ENCODE assay signal across 25 cellular contexts in genomic region chr4:182325848-182326255, GRCh38.
DNase-seq lines count a peak whose midpoint lies in the region; ATAC-seq and TF ChIP-seq lines count a peak whose summit lies in the region.
"Had no signal": no experiment of that assay in that cellular context is flagged by ENCODE, and none has a peak within 500 bp of the region (broad histone marks: within the 10 kb centered on the region; RNA-seq: fewer than 3 reads in every experiment).

No MANE protein-coding gene starts in this region.

- no peaks in the 10 kb centered on the region for H3K27me3 Mint-ChIP-seq in nephron (ENCODE audit: low read depth)
- H3K27me3 Mint-ChIP-seq: B cell had no signal

- DNase-seq in Right ventricle myocardium superior (no peak), left ventricle myocardium inferior (peak; percentile 19), sigmoid colon (peak; percentile 82), NCI-H82 (lab: John Stamatoyannopoulos, UW) (no peak), AG08395 (ENCODE audit: low spot score) (no peak), DMS79 (lab: John Stamatoyannopoulos, UW) (no peak)
- DNase-seq: DMS53, EL, GF-D8, GOT3, MM.1S, NCI-H1092, NCI-H146, NCI-H2029, NCI-H2227 treated with DMSO at 0.1 percent for 48 hours, NCI-H510A treated with DMSO at 0.1 percent for 48 hours, NCI-H748 treated with DMSO at 0.1 percent for 48 hours, SJCRH30 had no signal

- TF ChIP-seq EP300 in sigmoid colon (IDR thresholded peaks at IDR 0.05), result peak in 1 of 4 donors; percentile 54

- WGBS in sigmoid colon, 2 donors, result 83 to 88% methylated on average over 16 of the region's 16 CpGs

- no peaks in the 10 kb centered on the region for H3K36me3 ChIP-seq in left ventricle myocardium inferior
- H3K36me3 ChIP-seq in sigmoid colon, result no peaks in the 10 kb centered on the region
- H3K36me3 ChIP-seq: SJCRH30 had no signal

- H3K4me3 ChIP-seq in left ventricle myocardium inferior (peak overlapping the region; percentile 45), sigmoid colon (peak overlapping the region in 2 of 4 donors; percentile 3 to 15)
- H3K4me3 ChIP-seq: K562, SJCRH30 had no signal

- H3K4me1 ChIP-seq in left ventricle myocardium inferior (peaks cover 7% of the 10 kb centered on the region), sigmoid colon (peaks cover 0 to 15% (median 0%) of the 10 kb centered on the region in 4 donors)
- H3K4me1 ChIP-seq: SJCRH30 had no signal

- H3K4me3 Mint-ChIP-seq in nephron, result no peak overlapping the region
- H3K4me3 Mint-ChIP-seq: B cell had no signal

- peaks cover 31% of the 10 kb centered on the region for H3K4me1 Mint-ChIP-seq in nephron
- H3K4me1 Mint-ChIP-seq: B cell had no signal

- H3K36me3 Mint-ChIP-seq in nephron (ENCODE audit: low read depth), result peaks cover 40% of the 10 kb centered on the region

- H3K9me3 ChIP-seq in left ventricle myocardium inferior (replicated peaks), result no peaks in the 10 kb centered on the region
- no peaks in the 10 kb centered on the region for H3K9me3 ChIP-seq in sigmoid colon
- H3K9me3 ChIP-seq: SJCRH30 had no signal

- peak overlapping the region in 2 of 3 experiments; percentile 25 to 35 for H3K27ac Mint-ChIP-seq in nephron
- H3K27ac Mint-ChIP-seq: B cell had no signal

- H3K9me3 Mint-ChIP-seq in nephron, result no peaks in the 10 kb centered on the region

- H3K27ac ChIP-seq in left ventricle myocardium inferior (replicated peaks), result peak overlapping the region; percentile 79
- peak overlapping the region in 3 of 4 donors; percentile 53 to 74 (median 60) for H3K27ac ChIP-seq in sigmoid colon
- H3K27ac ChIP-seq: HL-60, SJCRH30 had no signal

- TF ChIP-seq POLR2A in sigmoid colon (IDR thresholded peaks at IDR 0.05), result no peak

- TF ChIP-seq CTCF in left ventricle myocardium inferior (IDR thresholded peaks at IDR 0.05; ENCODE audit: borderline replicate concordance) (no peak), nephron (IDR thresholded peaks at IDR 0.05; ENCODE audit: unreplicated experiment in 3 of 3) (no peak), sigmoid colon (IDR thresholded peaks at IDR 0.05) (no peak)

- peak; percentile 98 for ATAC-seq in Right ventricle myocardium superior (ENCODE audit: poor library complexity)
- ATAC-seq: HCT116, HepG2, K562, Panc1 had no signal

- intact Hi-C loops in Right ventricle myocardium superior (cut with DNase I) (no loop called here), left ventricle myocardium inferior (cut with micrococcal nuclease) (no loop called here), sigmoid colon (cut with DNase I) (loop anchor here (5.0 kb wide), 1 partner anchor 121 kb away; no protein-coding TSS in a partner anchor)

- H3K27me3 ChIP-seq in left ventricle myocardium inferior (ENCODE audit: low read depth), result no peaks in the 10 kb centered on the region
- no peaks in the 10 kb centered on the region for H3K27me3 ChIP-seq in sigmoid colon
- H3K27me3 ChIP-seq: SJCRH30 had no signal

Comparison
In these comparisons a context has a peak if more than half of its experiments do, and no peak if none do; other contexts are left out.
1. DNase-seq: peak in left ventricle myocardium inferior (single experiment) and sigmoid colon (single experiment); none in Right ventricle myocardium superior (single experiment), NCI-H82 (single experiment), AG08395 (single experiment) and DMS79 (single experiment).